In the genomic region with DNA sequence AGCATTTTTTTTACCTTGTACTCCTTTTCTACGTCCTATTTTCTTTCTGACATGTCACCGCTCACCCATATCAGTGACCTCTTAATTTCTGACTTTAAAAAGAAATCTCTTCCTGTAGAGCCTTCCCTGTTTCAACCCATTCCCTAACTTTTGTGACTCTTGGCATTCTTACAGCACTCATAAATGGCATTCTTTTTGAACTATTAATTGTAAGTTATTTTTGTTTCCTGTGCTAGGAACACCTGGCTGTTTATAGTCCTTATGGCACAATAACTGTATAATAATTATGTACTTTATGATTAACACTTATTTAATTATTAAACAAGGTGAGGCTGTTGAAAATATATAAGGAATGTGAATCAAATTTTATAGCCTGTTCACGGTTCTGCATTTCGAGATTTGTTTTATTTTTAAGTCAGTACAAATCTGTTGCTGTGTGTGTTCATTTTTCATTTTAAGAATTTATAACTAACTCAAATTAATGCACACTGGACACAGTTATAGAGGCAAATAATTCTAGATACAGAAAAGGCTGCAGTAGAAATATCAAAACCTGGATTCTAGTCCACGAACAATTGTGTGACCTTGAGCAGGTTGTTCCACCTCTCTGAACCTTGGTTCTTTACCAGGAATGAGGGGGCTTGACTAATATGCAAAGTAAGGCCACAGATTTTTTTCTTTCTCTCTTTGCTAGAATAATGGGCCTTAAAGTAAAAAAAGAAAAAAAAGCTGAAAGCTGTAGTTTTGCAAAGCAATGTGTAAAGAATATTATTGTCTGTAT, we compare ENCODE assay signal across 1 cellular context.
TF ChIP-seq lines count a peak whose summit lies in the region.

No MANE protein-coding gene starts in this region.

TF ChIP-seq in HepG2, 621 proteins besides CTCF, POLR2A, EP300 and RAD21 (continued from another document and continues in another):
- TF ChIP-seq, protein P1, sequence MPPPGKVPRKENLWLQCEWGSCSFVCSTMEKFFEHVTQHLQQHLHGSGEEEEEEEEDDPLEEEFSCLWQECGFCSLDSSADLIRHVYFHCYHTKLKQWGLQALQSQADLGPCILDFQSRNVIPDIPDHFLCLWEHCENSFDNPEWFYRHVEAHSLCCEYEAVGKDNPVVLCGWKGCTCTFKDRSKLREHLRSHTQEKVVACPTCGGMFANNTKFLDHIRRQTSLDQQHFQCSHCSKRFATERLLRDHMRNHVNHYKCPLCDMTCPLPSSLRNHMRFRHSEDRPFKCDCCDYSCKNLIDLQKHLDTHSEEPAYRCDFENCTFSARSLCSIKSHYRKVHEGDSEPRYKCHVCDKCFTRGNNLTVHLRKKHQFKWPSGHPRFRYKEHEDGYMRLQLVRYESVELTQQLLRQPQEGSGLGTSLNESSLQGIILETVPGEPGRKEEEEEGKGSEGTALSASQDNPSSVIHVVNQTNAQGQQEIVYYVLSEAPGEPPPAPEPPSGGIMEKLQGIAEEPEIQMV (CRISPR knock-in tag; IDR thresholded peaks at IDR 0.05; ENCODE audit: low read depth): no peak
- TF ChIP-seq HNF4A (CRISPR knock-in tag; IDR thresholded peaks at IDR 0.05): peak; percentile 60
- TF ChIP-seq, protein P2, sequence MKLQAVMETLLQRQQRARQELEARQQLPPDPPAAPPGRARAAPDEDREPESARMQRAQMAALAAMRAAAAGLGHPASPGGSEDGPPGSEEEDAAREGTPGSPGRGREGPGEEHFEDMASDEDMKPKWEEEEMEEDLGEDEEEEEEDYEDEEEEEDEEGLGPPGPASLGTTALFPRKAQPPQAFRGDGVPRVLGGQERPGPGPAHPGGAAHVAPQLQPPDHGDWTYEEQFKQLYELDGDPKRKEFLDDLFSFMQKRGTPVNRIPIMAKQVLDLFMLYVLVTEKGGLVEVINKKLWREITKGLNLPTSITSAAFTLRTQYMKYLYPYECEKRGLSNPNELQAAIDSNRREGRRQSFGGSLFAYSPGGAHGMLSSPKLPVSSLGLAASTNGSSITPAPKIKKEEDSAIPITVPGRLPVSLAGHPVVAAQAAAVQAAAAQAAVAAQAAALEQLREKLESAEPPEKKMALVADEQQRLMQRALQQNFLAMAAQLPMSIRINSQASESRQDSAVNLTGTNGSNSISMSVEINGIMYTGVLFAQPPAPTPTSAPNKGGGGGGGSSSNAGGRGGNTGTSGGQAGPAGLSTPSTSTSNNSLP (IDR thresholded peaks at IDR 0.05; ENCODE audit: low read depth, low read length): peak; percentile 58
- TF ChIP-seq HNF4G (IDR thresholded peaks at IDR 0.05; ENCODE audit: borderline replicate concordance, low read depth, low read length): no peak
- TF ChIP-seq HNF4G (CRISPR knock-in tag; IDR thresholded peaks at IDR 0.05; ENCODE audit: borderline replicate concordance, low read depth): no peak
- TF ChIP-seq ZNF143 (CRISPR knock-in tag; IDR thresholded peaks at IDR 0.05): no peak
- no peak for TF ChIP-seq PLRG1 (conservative IDR thresholded peaks at IDR 0.05)
- TF ChIP-seq ZC3H4 (CRISPR knock-in tag; IDR thresholded peaks at IDR 0.05; ENCODE audit: borderline replicate concordance): no peak
- peak; percentile 63 for TF ChIP-seq POLR2AphosphoS5 (IDR thresholded peaks at IDR 0.05; ENCODE audit: low read depth, low read length)
- TF ChIP-seq RBFOX2 (IDR thresholded peaks at IDR 0.05; ENCODE audit: low read depth, low read length): peak; percentile 80
- TF ChIP-seq RXRA (CRISPR knock-in tag; IDR thresholded peaks at IDR 0.05): no peak
- TF ChIP-seq, protein P3, sequence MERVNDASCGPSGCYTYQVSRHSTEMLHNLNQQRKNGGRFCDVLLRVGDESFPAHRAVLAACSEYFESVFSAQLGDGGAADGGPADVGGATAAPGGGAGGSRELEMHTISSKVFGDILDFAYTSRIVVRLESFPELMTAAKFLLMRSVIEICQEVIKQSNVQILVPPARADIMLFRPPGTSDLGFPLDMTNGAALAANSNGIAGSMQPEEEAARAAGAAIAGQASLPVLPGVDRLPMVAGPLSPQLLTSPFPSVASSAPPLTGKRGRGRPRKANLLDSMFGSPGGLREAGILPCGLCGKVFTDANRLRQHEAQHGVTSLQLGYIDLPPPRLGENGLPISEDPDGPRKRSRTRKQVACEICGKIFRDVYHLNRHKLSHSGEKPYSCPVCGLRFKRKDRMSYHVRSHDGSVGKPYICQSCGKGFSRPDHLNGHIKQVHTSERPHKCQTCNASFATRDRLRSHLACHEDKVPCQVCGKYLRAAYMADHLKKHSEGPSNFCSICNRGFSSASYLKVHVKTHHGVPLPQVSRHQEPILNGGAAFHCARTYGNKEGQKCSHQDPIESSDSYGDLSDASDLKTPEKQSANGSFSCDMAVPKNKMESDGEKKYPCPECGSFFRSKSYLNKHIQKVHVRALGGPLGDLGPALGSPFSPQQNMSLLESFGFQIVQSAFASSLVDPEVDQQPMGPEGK (CRISPR knock-in tag; IDR thresholded peaks at IDR 0.05): peak; percentile 38; the same call in 1 of the 2 replicates
- TF ChIP-seq NCOA2 (CRISPR knock-in tag; IDR thresholded peaks at IDR 0.05): no peak
- TF ChIP-seq ZBTB7A (CRISPR knock-in tag; IDR thresholded peaks at IDR 0.05): no peak
- TF ChIP-seq ZSCAN21 (CRISPR knock-in tag; IDR thresholded peaks at IDR 0.05; ENCODE audit: borderline replicate concordance): no peak
- TF ChIP-seq, protein P4, sequence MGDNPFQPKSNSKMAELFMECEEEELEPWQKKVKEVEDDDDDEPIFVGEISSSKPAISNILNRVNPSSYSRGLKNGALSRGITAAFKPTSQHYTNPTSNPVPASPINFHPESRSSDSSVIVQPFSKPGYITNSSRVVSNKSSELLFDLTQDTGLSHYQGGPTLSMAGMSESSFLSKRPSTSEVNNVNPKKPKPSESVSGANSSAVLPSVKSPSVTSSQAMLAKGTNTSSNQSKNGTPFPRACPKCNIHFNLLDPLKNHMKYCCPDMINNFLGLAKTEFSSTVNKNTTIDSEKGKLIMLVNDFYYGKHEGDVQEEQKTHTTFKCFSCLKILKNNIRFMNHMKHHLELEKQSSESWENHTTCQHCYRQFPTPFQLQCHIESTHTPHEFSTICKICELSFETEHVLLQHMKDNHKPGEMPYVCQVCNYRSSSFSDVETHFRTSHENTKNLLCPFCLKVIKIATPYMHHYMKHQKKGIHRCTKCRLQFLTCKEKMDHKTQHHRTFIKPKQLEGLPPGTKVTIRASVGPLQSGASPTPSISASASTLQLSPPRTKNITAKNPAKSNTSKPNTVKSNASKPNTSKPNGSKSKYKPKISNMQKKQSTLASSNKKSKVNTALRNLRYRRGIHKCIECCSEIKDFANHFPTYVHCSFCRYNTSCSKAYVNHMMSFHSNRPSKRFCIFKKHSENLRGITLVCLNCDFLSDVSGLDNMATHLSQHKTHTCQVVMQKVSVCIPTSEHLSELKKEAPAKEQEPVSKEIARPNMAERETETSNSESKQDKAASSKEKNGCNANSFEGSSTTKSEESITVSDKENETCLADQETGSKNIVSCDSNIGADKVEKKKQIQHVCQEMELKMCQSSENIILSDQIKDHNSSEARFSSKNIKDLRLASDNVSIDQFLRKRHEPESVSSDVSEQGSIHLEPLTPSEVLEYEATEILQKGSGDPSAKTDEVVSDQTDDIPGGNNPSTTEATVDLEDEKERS (CRISPR knock-in tag; IDR thresholded peaks at IDR 0.05): no peak
- TF ChIP-seq, protein P5, sequence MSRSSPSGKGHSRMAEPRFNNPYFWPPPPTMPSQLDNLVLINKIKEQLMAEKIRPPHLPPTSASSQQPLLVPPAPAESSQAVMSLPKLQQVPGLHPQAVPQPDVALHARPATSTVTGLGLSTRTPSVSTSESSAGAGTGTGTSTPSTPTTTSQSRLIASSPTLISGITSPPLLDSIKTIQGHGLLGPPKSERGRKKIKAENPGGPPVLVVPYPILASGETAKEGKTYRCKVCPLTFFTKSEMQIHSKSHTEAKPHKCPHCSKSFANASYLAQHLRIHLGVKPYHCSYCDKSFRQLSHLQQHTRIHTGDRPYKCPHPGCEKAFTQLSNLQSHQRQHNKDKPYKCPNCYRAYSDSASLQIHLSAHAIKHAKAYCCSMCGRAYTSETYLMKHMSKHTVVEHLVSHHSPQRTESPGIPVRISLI (CRISPR knock-in tag; IDR thresholded peaks at IDR 0.05; ENCODE audit: borderline replicate concordance): no peak
- no peak for TF ChIP-seq ZC3H13 (CRISPR knock-in tag; IDR thresholded peaks at IDR 0.05)
- TF ChIP-seq, protein P6, sequence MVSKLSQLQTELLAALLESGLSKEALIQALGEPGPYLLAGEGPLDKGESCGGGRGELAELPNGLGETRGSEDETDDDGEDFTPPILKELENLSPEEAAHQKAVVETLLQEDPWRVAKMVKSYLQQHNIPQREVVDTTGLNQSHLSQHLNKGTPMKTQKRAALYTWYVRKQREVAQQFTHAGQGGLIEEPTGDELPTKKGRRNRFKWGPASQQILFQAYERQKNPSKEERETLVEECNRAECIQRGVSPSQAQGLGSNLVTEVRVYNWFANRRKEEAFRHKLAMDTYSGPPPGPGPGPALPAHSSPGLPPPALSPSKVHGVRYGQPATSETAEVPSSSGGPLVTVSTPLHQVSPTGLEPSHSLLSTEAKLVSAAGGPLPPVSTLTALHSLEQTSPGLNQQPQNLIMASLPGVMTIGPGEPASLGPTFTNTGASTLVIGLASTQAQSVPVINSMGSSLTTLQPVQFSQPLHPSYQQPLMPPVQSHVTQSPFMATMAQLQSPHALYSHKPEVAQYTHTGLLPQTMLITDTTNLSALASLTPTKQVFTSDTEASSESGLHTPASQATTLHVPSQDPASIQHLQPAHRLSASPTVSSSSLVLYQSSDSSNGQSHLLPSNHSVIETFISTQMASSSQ (IDR thresholded peaks at IDR 0.05; ENCODE audit: low read depth): 0 out of 2 replicates have a peak, but pooled peaks have one; percentile 7
- TF ChIP-seq, protein P6 (CRISPR knock-in tag; IDR thresholded peaks at IDR 0.05; ENCODE audit: borderline replicate concordance): no peak; the same call in 1 of the 2 replicates
- TF ChIP-seq RBM22 (optimal IDR thresholded peaks at IDR 0.05; ENCODE audit: low read length): peak; percentile 94
- no peak for TF ChIP-seq PAWR (CRISPR knock-in tag; IDR thresholded peaks at IDR 0.05; ENCODE audit: borderline replicate concordance)
- TF ChIP-seq BCL6 (CRISPR knock-in tag; IDR thresholded peaks at IDR 0.05): peak; percentile 47; the same call in 1 of the 2 replicates
- TF ChIP-seq ZNF577 (CRISPR knock-in tag; IDR thresholded peaks at IDR 0.05; ENCODE audit: borderline replicate concordance, low read depth): no peak
- peak; percentile 42; the same call in 1 of the 2 replicates for TF ChIP-seq POLR2G (IDR thresholded peaks at IDR 0.05; ENCODE audit: low read depth, low read length)
- 0 out of 4 replicates have a peak, but pooled peaks of 1 of the 2 experiments have one; percentile 18 for TF ChIP-seq NR2F1 (CRISPR knock-in tag; IDR thresholded peaks at IDR 0.05)
- TF ChIP-seq, protein P7, sequence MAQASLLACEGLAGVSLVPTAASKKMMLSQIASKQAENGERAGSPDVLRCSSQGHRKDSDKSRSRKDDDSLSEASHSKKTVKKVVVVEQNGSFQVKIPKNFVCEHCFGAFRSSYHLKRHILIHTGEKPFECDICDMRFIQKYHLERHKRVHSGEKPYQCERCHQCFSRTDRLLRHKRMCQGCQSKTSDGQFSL (CRISPR knock-in tag; IDR thresholded peaks at IDR 0.05): no peak
- no peak for TF ChIP-seq ZNF749 (CRISPR knock-in tag; IDR thresholded peaks at IDR 0.05; ENCODE audit: borderline replicate concordance)
- 0 out of 2 replicates have a peak, but pooled peaks have one; percentile 7 for TF ChIP-seq ZMYM3 (CRISPR knock-in tag; IDR thresholded peaks at IDR 0.05)
- no peak for TF ChIP-seq ZIK1 (CRISPR knock-in tag; IDR thresholded peaks at IDR 0.05; ENCODE audit: borderline replicate concordance, low read depth)
- no peak for TF ChIP-seq SOX13 (IDR thresholded peaks at IDR 0.05)
- TF ChIP-seq SOX13 (CRISPR knock-in tag; conservative IDR thresholded peaks at IDR 0.05 in 1 of 2, IDR thresholded peaks at IDR 0.05 in 1 of 2): peak in 1 of 2 experiments; percentile 66; a peak in 3 of 4 replicates
- TF ChIP-seq, protein P8, sequence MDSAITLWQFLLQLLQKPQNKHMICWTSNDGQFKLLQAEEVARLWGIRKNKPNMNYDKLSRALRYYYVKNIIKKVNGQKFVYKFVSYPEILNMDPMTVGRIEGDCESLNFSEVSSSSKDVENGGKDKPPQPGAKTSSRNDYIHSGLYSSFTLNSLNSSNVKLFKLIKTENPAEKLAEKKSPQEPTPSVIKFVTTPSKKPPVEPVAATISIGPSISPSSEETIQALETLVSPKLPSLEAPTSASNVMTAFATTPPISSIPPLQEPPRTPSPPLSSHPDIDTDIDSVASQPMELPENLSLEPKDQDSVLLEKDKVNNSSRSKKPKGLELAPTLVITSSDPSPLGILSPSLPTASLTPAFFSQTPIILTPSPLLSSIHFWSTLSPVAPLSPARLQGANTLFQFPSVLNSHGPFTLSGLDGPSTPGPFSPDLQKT (CRISPR knock-in tag; IDR thresholded peaks at IDR 0.05; ENCODE audit: borderline replicate concordance): no peak
- TF ChIP-seq ZNF24 (IDR thresholded peaks at IDR 0.05): 0 out of 2 replicates have a peak, but pooled peaks have one; percentile 41
- TF ChIP-seq FOXA1 (IDR thresholded peaks at IDR 0.05): no peak
- no peak for TF ChIP-seq FOXA1 (CRISPR knock-in tag; IDR thresholded peaks at IDR 0.05)
- 0 out of 2 replicates have a peak, but pooled peaks have one; percentile 19 for TF ChIP-seq FOXA3 (CRISPR knock-in tag; IDR thresholded peaks at IDR 0.05)
- peak; percentile 98 for TF ChIP-seq POLR2AphosphoS2 (IDR thresholded peaks at IDR 0.05; ENCODE audit: low read depth, low read length)
- TF ChIP-seq, protein P9, sequence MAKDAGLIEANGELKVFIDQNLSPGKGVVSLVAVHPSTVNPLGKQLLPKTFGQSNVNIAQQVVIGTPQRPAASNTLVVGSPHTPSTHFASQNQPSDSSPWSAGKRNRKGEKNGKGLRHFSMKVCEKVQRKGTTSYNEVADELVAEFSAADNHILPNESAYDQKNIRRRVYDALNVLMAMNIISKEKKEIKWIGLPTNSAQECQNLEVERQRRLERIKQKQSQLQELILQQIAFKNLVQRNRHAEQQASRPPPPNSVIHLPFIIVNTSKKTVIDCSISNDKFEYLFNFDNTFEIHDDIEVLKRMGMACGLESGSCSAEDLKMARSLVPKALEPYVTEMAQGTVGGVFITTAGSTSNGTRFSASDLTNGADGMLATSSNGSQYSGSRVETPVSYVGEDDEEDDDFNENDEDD (CRISPR knock-in tag; IDR thresholded peaks at IDR 0.05; ENCODE audit: borderline replicate concordance): no peak
